In the genomic region with DNA sequence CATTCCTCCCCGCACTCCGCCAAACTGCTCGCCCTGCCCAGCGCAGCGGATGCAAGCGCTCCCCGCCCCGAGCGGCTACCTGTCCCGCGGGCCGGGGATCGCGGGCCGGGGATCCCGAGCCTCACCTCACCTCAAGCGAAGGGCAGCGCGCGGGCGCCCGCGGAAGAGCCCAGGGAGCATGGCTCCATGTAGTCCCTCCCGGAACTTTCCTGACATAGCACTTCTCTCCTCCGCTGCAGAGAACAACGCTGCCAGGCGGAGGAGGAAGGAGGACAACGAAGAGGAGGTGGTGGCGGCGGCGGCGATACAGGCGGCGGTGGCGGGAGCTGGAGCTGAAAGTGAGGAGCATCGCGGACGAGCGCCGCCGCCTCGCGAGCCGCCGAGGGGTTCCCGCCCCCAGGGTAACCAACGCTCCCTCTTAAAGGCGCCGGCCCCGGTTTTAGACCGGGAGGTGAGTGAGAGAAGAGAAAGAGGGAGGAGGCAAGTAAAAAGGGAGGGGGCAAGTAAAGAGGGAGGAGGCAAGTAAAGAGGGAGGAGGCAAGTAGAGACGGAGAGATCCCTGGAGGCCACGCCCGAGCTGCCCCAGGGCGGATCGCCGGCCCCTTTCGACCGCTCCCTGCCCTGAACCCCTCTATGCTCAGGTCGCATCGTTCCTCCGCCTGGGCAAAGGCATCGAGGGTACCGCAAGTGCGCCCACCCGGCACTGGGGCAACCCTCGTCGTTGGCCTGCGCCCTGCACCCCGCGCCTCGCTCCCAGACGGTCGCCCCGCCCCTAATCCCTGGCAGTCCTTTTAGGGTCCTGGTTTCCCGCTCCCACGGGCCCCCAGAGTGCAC, we compare ENCODE assay signal across 8 cellular contexts. TPM values are rescaled to one million over a fixed set of nuclear protein-coding genes. Genes with fewer than 3 reads are reported as not detected.
DNase-seq lines count a peak whose midpoint lies in the region; ATAC-seq and TF ChIP-seq lines count a peak whose summit lies in the region.

Gene GPR63, minus strand, starts transcription at position 340 of the 834 bp plus-strand sequence. CDS start 37,746 bp downstream, outside the sequence.

- CTCF ChIA-PET in A673 (lab: Charles Lee), result no interaction called here

- H3K4me1 ChIP-seq in A673 (ENCODE audit: insufficient read depth, low read length, poor library complexity, severe bottlenecking), result peaks cover 23% of the 10 kb centered on the region

- DNase-seq in A673 (ENCODE audit: low spot score) (peak; percentile 91), NCI-H2029 treated with DMSO at 0.1 percent for 48 hours (lab: John Stamatoyannopoulos, UW) (peak; percentile 28), cerebellum (ENCODE audit: low spot score) (peak; percentile 38), left kidney (ENCODE audit: low read depth, low spot score) (peak; percentile 91)
- peak; percentile 6 for DNase-seq in activated CD4-positive, CD25-positive, alpha-beta regulatory T cell treated with anti-CD3 and anti-CD28 coated beads, Interleukin-2, amount 50 U/mL, for 16 hours (ENCODE audit: low read depth, low spot score)
- peak; percentile 68 to 78 for DNase-seq in stimulated activated CD4-positive, alpha-beta T cell treated with anti-CD3 and anti-CD28 coated beads, Interleukin-2, amount 100 ng/mL, for 24 hours

- peak; percentile 90 for ATAC-seq in GM18511 (IDR thresholded peaks at IDR 0.05; ENCODE audit: unreplicated experiment)
- peak; percentile 94 for ATAC-seq in HG02973 (IDR thresholded peaks at IDR 0.05; ENCODE audit: unreplicated experiment)

- no peak for TF ChIP-seq CTCF in A673 (conservative IDR thresholded peaks at IDR 0.05; ENCODE audit: low read depth, low read length)

- intact Hi-C loops in A673 (cut with micrococcal nuclease; ENCODE audit: unreplicated experiment), result no loop called here

- peak within 1 kb of the TSS; percentile 68 for H3K27ac ChIP-seq in A673 (ENCODE audit: low read depth, low read length, poor library complexity, severe bottlenecking)

- no peaks in the 10 kb centered on the region for H3K9me3 ChIP-seq in A673 (ENCODE audit: low read depth, low read length, poor library complexity, severe bottlenecking)

- POLR2A ChIA-PET in A673 (lab: Charles Lee; ENCODE audit: low non-redundant PET), result no interaction called here

- no peaks in the 10 kb centered on the region for H3K36me3 ChIP-seq in A673 (ENCODE audit: insufficient read depth, low read length, poor library complexity, severe bottlenecking)

- peak within 1 kb of the TSS; percentile 93 for H3K4me3 ChIP-seq in A673 (ENCODE audit: low read depth, low read length, poor library complexity, severe bottlenecking)

- BruUV-seq in A673 (replicated peaks; lab: Mats Ljungman, UMichigan), result no TSS peak

- no peaks in the 10 kb centered on the region for H3K27me3 ChIP-seq in A673 (replicated peaks; ENCODE audit: insufficient read depth, low read depth, low read length, poor library complexity)

RNA-seq across cellular contexts. Expression of gene GPR63, which starts in this region (rescaled TPM):
- total RNA-seq in A673 (2021) (4.1 and 4.2 TPM in 2 replicates), cerebellum (9.2 TPM)

Comparison
In these comparisons a context has a peak if more than half of its experiments do, and no peak if none do; other contexts are left out.
1. Peak in every context shown above with its lines: DNase-seq, ATAC-seq, H3K4me3 ChIP-seq and H3K27ac ChIP-seq.
2. DNase-seq: peak in every context shown above with its lines; median percentile 91 in A673; 91 in left kidney; 73 in stimulated activated CD4-positive, alpha-beta T cell treated with anti-CD3 and anti-CD28 coated beads, Interleukin-2, amount 100 ng/mL, for 24 hours; 38 in cerebellum; 28 in NCI-H2029 treated with DMSO at 0.1 percent for 48 hours; 6 in activated CD4-positive, CD25-positive, alpha-beta regulatory T cell treated with anti-CD3 and anti-CD28 coated beads, Interleukin-2, amount 50 U/mL, for 16 hours.